In genomic region chr1:35769759-35770446, GRCh38 we compare ENCODE assay signal across 8 cellular contexts. TPM values are rescaled to one million over a fixed set of nuclear protein-coding genes. Genes with fewer than 3 reads are reported as not detected.
DNase-seq lines count a peak whose midpoint lies in the region; ATAC-seq and TF ChIP-seq lines count a peak whose summit lies in the region.

Gene CLSPN (minus strand): TSS chr1:35769978. CDS start chr1:35769870, 108 bp downstream.

- ATAC-seq in CD8-positive, alpha-beta T cell = peak; percentile 94
- peak; percentile 81 for ATAC-seq in GM19467 (IDR thresholded peaks at IDR 0.05; ENCODE audit: unreplicated experiment)

- CTCF ChIA-PET in CD8-positive, alpha-beta T cell (lab: Charles Lee) = interaction anchor here (0.7 to 3.0 kb wide), 10 partner anchors 9 to 318 kb away, joined by 3 to 15 read pairs (median 3); no protein-coding TSS in a partner anchor

- POLR2A ChIA-PET in CD8-positive, alpha-beta T cell (lab: Charles Lee) = interaction anchor here (0.6 to 1.5 kb wide), 6 partner anchors 24 to 1745 kb away, joined by 3 to 6 read pairs (median 4); partner anchors contain the start of gene AGO3

- H3K4me3 Mint-ChIP-seq in CD8-positive, alpha-beta T cell = peak within 1 kb of the TSS; percentile 99

- peak; percentile 86 to 94 (median 92) for DNase-seq in CD8-positive, alpha-beta T cell
- DNase-seq in HS-27A (ENCODE audit: low read depth) (peak; percentile 89), NK-92 (lab: John Stamatoyannopoulos, UW; ENCODE audit: unreplicated experiment) (peak; percentile 70), lung microvascular endothelial cell (ENCODE audit: low read depth in 2 of 2) (peak; percentile 96)
- DNase-seq in activated CD8-positive, alpha-beta memory T cell treated with anti-CD3 and anti-CD28 coated beads for 1 hour (ENCODE audit: extremely low read depth in 1 of 2, low read depth in 1 of 2) = peak; percentile 83 to 85
- DNase-seq in effector CD8-positive, alpha-beta T cell (lab: John Stamatoyannopoulos, UW) = peak; percentile 89
- DNase-seq in stimulated activated CD4-positive, alpha-beta T cell treated with anti-CD3 and anti-CD28 coated beads, TNF-alpha, amount 100 ng/mL, for 48 hours (ENCODE audit: low read depth in 3 of 3) = peak; percentile 90 to 96 (median 95)

- peaks cover 3% of the 10 kb centered on the region for H3K36me3 Mint-ChIP-seq in CD8-positive, alpha-beta T cell

- TF ChIP-seq CTCF in CD8-positive, alpha-beta T cell (IDR thresholded peaks at IDR 0.05) = no peak

- no peaks in the 10 kb centered on the region for H3K27me3 ChIP-seq in CD8-positive, alpha-beta T cell (ENCODE audit: insufficient read depth, low read length)

- no peaks in the 10 kb centered on the region for H3K36me3 ChIP-seq in CD8-positive, alpha-beta T cell (ENCODE audit: insufficient read depth, low read length)

- H3K27me3 Mint-ChIP-seq in CD8-positive, alpha-beta T cell (ENCODE audit: low read depth) = no peaks in the 10 kb centered on the region

- intact Hi-C loops in CD8-positive, alpha-beta T cell (cut with DNase I, micrococcal nuclease) = loop anchor here (1.0 to 10.0 kb wide), 10 partner anchors 37 to 575 kb away; partner anchors contain the start of genes KIAA0319L (in 2 of the 2), NCDN (in 2 of the 2), AGO1 (in 1 of the 2) and AGO3 (in 1 of the 2)

- peaks cover 5% of the 10 kb centered on the region for H3K4me1 ChIP-seq in CD8-positive, alpha-beta T cell (ENCODE audit: insufficient read depth, low read length)

- no peaks in the 10 kb centered on the region for H3K9me3 Mint-ChIP-seq in CD8-positive, alpha-beta T cell

- H3K4me1 Mint-ChIP-seq in CD8-positive, alpha-beta T cell (ENCODE audit: low read depth) = peaks cover 8% of the 10 kb centered on the region

- H3K27ac Mint-ChIP-seq in CD8-positive, alpha-beta T cell = peak within 1 kb of the TSS; percentile 92

- no peaks in the 10 kb centered on the region for H3K9me3 ChIP-seq in CD8-positive, alpha-beta T cell (ENCODE audit: low read length)

- H3K27ac ChIP-seq in CD8-positive, alpha-beta T cell (ENCODE audit: low read depth, low read length) = peak within 1 kb of the TSS; percentile 61

- H3K4me3 ChIP-seq in CD8-positive, alpha-beta T cell (ENCODE audit: low read depth, low read length) = peak within 1 kb of the TSS; percentile 97

RNA-seq across cellular contexts. Expression of gene CLSPN, which starts in this region (rescaled TPM):
- under 1 TPM; 0.41 to 0.81 TPM for total RNA-seq in CD8-positive, alpha-beta T cell
- total RNA-seq in lung microvascular endothelial cell = 3.0 and 7.6 TPM in 2 replicates

Comparison
In these comparisons a context has a peak if more than half of its experiments do, and no peak if none do; other contexts are left out.
1. Peak in every context shown above with its lines: DNase-seq, ATAC-seq, H3K4me3 ChIP-seq and H3K27ac ChIP-seq.
2. Peak in DNase-seq, ATAC-seq, H3K4me3 ChIP-seq and H3K27ac ChIP-seq in CD8-positive, alpha-beta T cell; RNA of the gene not detected or under 1 TPM.